20 cellular contexts compared by ENCODE assay signal in genomic region chr10:34028936-34029335, GRCh38.
DNase-seq lines count a peak whose midpoint lies in the region; TF ChIP-seq lines count a peak whose summit lies in the region.
"Had no signal": no experiment of that assay in that cellular context is flagged by ENCODE, and none has a peak within 500 bp of the region (broad histone marks: within the 10 kb centered on the region; RNA-seq: fewer than 3 reads in every experiment).

No MANE protein-coding gene starts in this region.

- H3K4me1 Mint-ChIP-seq in neural crest cell: no peaks in the 10 kb centered on the region
- H3K4me1 Mint-ChIP-seq: B cell; CD4-positive, CD25-positive, alpha-beta regulatory T cell had no signal

- in situ Hi-C loops in G401 (cut with HindIII; ENCODE audit: low sequenced_read_pairs) (no loop called here), brain microvascular endothelial cell (cut with HindIII; ENCODE audit: low pct_ligation_motif_present, low sequenced_read_pairs) (no loop called here)

- DNase-seq in G401 (ENCODE audit: low spot score) (peak; percentile 55), cerebellar cortex (ENCODE audit: low spot score) (peak; percentile 47), neural crest cell (ENCODE audit: low read depth, low spot score) (no peak), brain microvascular endothelial cell (no peak), NCI-H187 (lab: John Stamatoyannopoulos, UW) (no peak), GM20000 (ENCODE audit: low spot score) (no peak)
- DNase-seq: Caco-2; CD4-positive, CD25-positive, alpha-beta regulatory T cell; CD8-positive, alpha-beta T cell; DMS153; DND-41; GDM1; GOT3; H7; HCEC 1CT had no signal

- no peak overlapping the region for H3K4me3 Mint-ChIP-seq in neural crest cell
- H3K4me3 Mint-ChIP-seq: B cell; CD4-positive, CD25-positive, alpha-beta regulatory T cell; CD8-positive, alpha-beta T cell had no signal

- no peak for TF ChIP-seq CTCF in neural crest cell (conservative IDR thresholded peaks at IDR 0.05)
- no peak for TF ChIP-seq CTCF in brain microvascular endothelial cell (IDR thresholded peaks at IDR 0.05; ENCODE audit: low read depth, low read length, missing control alignments)
- no peak for TF ChIP-seq CTCF in GM20000 (IDR thresholded peaks at IDR 0.05; ENCODE audit: extremely low read depth, missing control alignments)

- H3K36me3 ChIP-seq in brain microvascular endothelial cell (replicated peaks): no peaks in the 10 kb centered on the region
- H3K36me3 ChIP-seq: BLaER1 had no signal

- no peaks in the 10 kb centered on the region for H3K27me3 Mint-ChIP-seq in neural crest cell (ENCODE audit: low read depth)
- H3K27me3 Mint-ChIP-seq: B cell; CD4-positive, CD25-positive, alpha-beta regulatory T cell had no signal

- peaks cover 4% of the 10 kb centered on the region for H3K9me3 Mint-ChIP-seq in neural crest cell
- H3K9me3 Mint-ChIP-seq: CD8-positive, alpha-beta T cell had no signal

- H3K27ac ChIP-seq in brain microvascular endothelial cell: no peak overlapping the region
- H3K27ac ChIP-seq: 22Rv1, BLaER1, C4-2B had no signal

- H3K4me3 ChIP-seq in brain microvascular endothelial cell (ENCODE audit: low read depth, low read length): no peak overlapping the region
- H3K4me3 ChIP-seq: BLaER1, GM12878 had no signal

- no peaks in the 10 kb centered on the region for H3K36me3 Mint-ChIP-seq in neural crest cell (ENCODE audit: low read depth)
- H3K36me3 Mint-ChIP-seq: CD4-positive, CD25-positive, alpha-beta regulatory T cell; CD8-positive, alpha-beta T cell had no signal

- H3K27ac Mint-ChIP-seq in neural crest cell (ENCODE audit: unreplicated experiment): peak overlapping the region; percentile 43
- H3K27ac Mint-ChIP-seq: B cell; CD4-positive, CD25-positive, alpha-beta regulatory T cell; CD8-positive, alpha-beta T cell had no signal

- no peaks in the 10 kb centered on the region for H3K27me3 ChIP-seq in brain microvascular endothelial cell (replicated peaks)
- H3K27me3 ChIP-seq: BLaER1 had no signal

Comparison
In these comparisons a context has a peak if more than half of its experiments do, and no peak if none do; other contexts are left out.
1. DNase-seq: peak in G401 (single experiment) and cerebellar cortex (single experiment); none in neural crest cell (single experiment), brain microvascular endothelial cell (single experiment), NCI-H187 (0 of 2) and GM20000 (single experiment).